In genomic region chr15:93135459-93135858, GRCh38 we compare ENCODE assay signal across 24 cellular contexts. TPM values are rescaled to one million over a fixed set of nuclear protein-coding genes. Genes with fewer than 3 reads are reported as not detected.
DNase-seq lines count a peak whose midpoint lies in the region; ATAC-seq and TF ChIP-seq lines count a peak whose summit lies in the region.
"Had no signal": no experiment of that assay in that cellular context is flagged by ENCODE, and none has a peak within 500 bp of the region (broad histone marks: within the 10 kb centered on the region; RNA-seq: fewer than 3 reads in every experiment).

No MANE protein-coding gene starts in this region.

- TF ChIP-seq CTCF in right atrium auricular region (IDR thresholded peaks at IDR 0.05) = no peak
- no peak for TF ChIP-seq CTCF in RWPE2 (IDR thresholded peaks at IDR 0.05; ENCODE audit: poor library complexity, severe bottlenecking)
- TF ChIP-seq CTCF in osteoblast (IDR thresholded peaks at IDR 0.05; ENCODE audit: extremely low read depth, low read depth, low read length) = no peak

- no peaks in the 10 kb centered on the region for H3K36me3 ChIP-seq in right atrium auricular region
- H3K36me3 ChIP-seq in RWPE2 (ENCODE audit: low read depth) = no peaks in the 10 kb centered on the region
- H3K36me3 ChIP-seq in osteoblast (ENCODE audit: insufficient read depth, low read length) = no peaks in the 10 kb centered on the region
- H3K36me3 ChIP-seq: BE2C; BLaER1 treated with 17β-estradiol and CSF1 and Interleukin-3, amounts not matched to agents 10 nM and 100 nM had no signal

- intact Hi-C loops in Right ventricle myocardium inferior (cut with DNase I) = no loop called here

- H3K4me1 ChIP-seq in right atrium auricular region = no peaks in the 10 kb centered on the region
- H3K4me1 ChIP-seq in RWPE2 (ENCODE audit: insufficient read depth, poor library complexity, severe bottlenecking) = no peaks in the 10 kb centered on the region
- no peaks in the 10 kb centered on the region for H3K4me1 ChIP-seq in osteoblast (ENCODE audit: insufficient read depth, low read length)
- H3K4me1 ChIP-seq: A549, BE2C had no signal

- H3K9me3 Mint-ChIP-seq in T-cell = no peaks in the 10 kb centered on the region
- H3K9me3 Mint-ChIP-seq: CD4-positive, alpha-beta T cell; CD8-positive, alpha-beta memory T cell; H9 had no signal

- no peak overlapping the region for H3K4me2 ChIP-seq in osteoblast (ENCODE audit: insufficient read depth, low read length)
- H3K4me2 ChIP-seq: A549 had no signal

- H3K4me1 Mint-ChIP-seq in T-cell = peaks cover under 1 to 6% (median 6%) of the 10 kb centered on the region in 3 donors

- H3K27ac ChIP-seq in right atrium auricular region (no peak overlapping the region), RWPE2 (ENCODE audit: poor library complexity, severe bottlenecking) (no peak overlapping the region), osteoblast (ENCODE audit: low read depth, low read length) (no peak overlapping the region)
- H3K27ac ChIP-seq: A549; BLaER1 treated with 17β-estradiol and CSF1 and Interleukin-3, amounts not matched to agents 10 nM and 100 nM; GM23248 had no signal

- no peak overlapping the region for H3K4me3 Mint-ChIP-seq in T-cell
- H3K4me3 Mint-ChIP-seq: CD14-positive monocyte; CD4-positive, alpha-beta T cell; CD8-positive, alpha-beta memory T cell; H9 had no signal

- ATAC-seq in Right ventricle myocardium inferior (peak; percentile 79), RWPE2 (ENCODE audit: low read depth) (0 out of 3 replicates have a peak, but pooled peaks have one; percentile 11), T-cell (replicated peaks in 1 of 4) (no peak), GM18873 (IDR thresholded peaks at IDR 0.05; ENCODE audit: low FRiP score, unreplicated experiment) (no peak)
- ATAC-seq: A549, HCT116 had no signal

- no peaks in the 10 kb centered on the region for H3K27me3 Mint-ChIP-seq in T-cell
- H3K27me3 Mint-ChIP-seq: CD4-positive, alpha-beta T cell had no signal

- H3K4me3 ChIP-seq in right atrium auricular region = no peak overlapping the region
- no peak overlapping the region for H3K4me3 ChIP-seq in RWPE2 (ENCODE audit: severe bottlenecking)
- no peak overlapping the region for H3K4me3 ChIP-seq in osteoblast (ENCODE audit: insufficient read depth, low read length)
- H3K4me3 ChIP-seq: A549; BLaER1 treated with 17β-estradiol and CSF1 and Interleukin-3, amounts not matched to agents 10 nM and 100 nM; GM23248 had no signal

- no peak overlapping the region for H2AFZ ChIP-seq in osteoblast (ENCODE audit: low read length)
- H2AFZ ChIP-seq: GM23248 had no signal

- H3K27ac Mint-ChIP-seq in T-cell = no peak overlapping the region
- H3K27ac Mint-ChIP-seq: CD14-positive monocyte; CD4-positive, alpha-beta T cell; CD8-positive, alpha-beta memory T cell; H9 had no signal

- no peaks in the 10 kb centered on the region for H3K27me3 ChIP-seq in right atrium auricular region
- no peaks in the 10 kb centered on the region for H3K27me3 ChIP-seq in RWPE2 (ENCODE audit: insufficient read depth, poor library complexity, severe bottlenecking)
- no peaks in the 10 kb centered on the region for H3K27me3 ChIP-seq in osteoblast (ENCODE audit: insufficient read depth, low read length)
- H3K27me3 ChIP-seq: BLaER1 treated with 17β-estradiol and CSF1 and Interleukin-3, amounts not matched to agents 10 nM and 100 nM had no signal

- no peaks in the 10 kb centered on the region for H3K36me3 Mint-ChIP-seq in T-cell
- H3K36me3 Mint-ChIP-seq: CD14-positive monocyte had no signal

- CTCF ChIA-PET in T-cell (lab: Charles Lee) = no interaction called here

- no peaks in the 10 kb centered on the region for H3K79me2 ChIP-seq in osteoblast (ENCODE audit: insufficient read depth, low read length)

- no peaks in the 10 kb centered on the region for H3K9me3 ChIP-seq in right atrium auricular region
- no peaks in the 10 kb centered on the region for H3K9me3 ChIP-seq in RWPE2 (ENCODE audit: severe bottlenecking)
- H3K9me3 ChIP-seq in osteoblast (ENCODE audit: low read depth, low read length) = no peaks in the 10 kb centered on the region
- H3K9me3 ChIP-seq: A549; BE2C; BLaER1 treated with 17β-estradiol and CSF1 and Interleukin-3, amounts not matched to agents 10 nM and 100 nM had no signal

- H4K20me1 ChIP-seq in osteoblast (ENCODE audit: insufficient read depth, low read length) = no peaks in the 10 kb centered on the region
- H4K20me1 ChIP-seq: BLaER1 treated with 17β-estradiol and CSF1 and Interleukin-3, amounts not matched to agents 10 nM and 100 nM had no signal

- POLR2A ChIA-PET in T-cell (lab: Charles Lee) = no interaction called here

- DNase-seq in Right ventricle myocardium inferior (ENCODE audit: missing footprints) = no peak
- DNase-seq in right atrium auricular region (ENCODE audit: low spot score) = no peak
- peak; percentile 59 for DNase-seq in G401 (ENCODE audit: low spot score)
- no peak for DNase-seq in RWPE2 (ENCODE audit: low spot score)
- DNase-seq in cerebellum (ENCODE audit: low spot score) = peak; percentile 49
- no peak for DNase-seq in T-cell
- no peak for DNase-seq in osteoblast (ENCODE audit: insufficient read length, low spot score, missing footprints)
- DNase-seq: 8988T; ACHN; AML-193; BE2C; CD4-positive, alpha-beta T cell; CD8-positive, alpha-beta memory T cell; DMS 273 treated with DMSO at 0.1 percent for 48 hours; DMS79; EL; GF-D8; GM23248; H9 had no signal

- in situ Hi-C loops in G401 (cut with HindIII; ENCODE audit: low sequenced_read_pairs) = no loop called here

RNA-seq across cellular contexts. Expression of gene RGMA, which starts 46.4 kb away (rescaled TPM):
- total RNA-seq in Right ventricle myocardium inferior = 35.2 TPM
- 1 to 10 TPM; 7.2 to 9.9 TPM for total RNA-seq in right atrium auricular region
- total RNA-seq in G401 (2014; rRNA removed; shearing (Covaris generic)) = 0.80 and 2.6 TPM in 2 replicates
- 26.3 TPM for total RNA-seq in cerebellum
- under 1 TPM in 3 of 5 donors, not detected in 2; 0.15 to 0.44 (median 0.23) TPM for total RNA-seq in T-cell
- total RNA-seq in osteoblast = 2.5 and 3.2 TPM in 2 replicates
- total RNA-seq: CD4-positive, alpha-beta T cell had no signal

Comparison
In these comparisons a context has a peak if more than half of its experiments do, and no peak if none do; other contexts are left out.
1. ATAC-seq: peak in Right ventricle myocardium inferior (single experiment) and RWPE2 (single experiment); none in T-cell (0 of 4) and GM18873 (single experiment).
2. DNase-seq: peak in G401 (single experiment) and cerebellum (single experiment); none in Right ventricle myocardium inferior (single experiment), right atrium auricular region (single experiment), RWPE2 (single experiment), T-cell (0 of 34) and osteoblast (single experiment).